ENCODE assay signal across 8 cellular contexts in genomic region chr9:131728546-131728910, GRCh38. TPM values are rescaled to one million over a fixed set of nuclear protein-coding genes. Genes with fewer than 3 reads are reported as not detected.
DNase-seq lines count a peak whose midpoint lies in the region; TF ChIP-seq lines count a peak whose summit lies in the region.

No MANE protein-coding gene starts in this region.

- no peak for TF ChIP-seq POLR2A in Peyer's patch (IDR thresholded peaks at IDR 0.05)

- WGBS in ectodermal cell, 2 experiments = 76 to 89% methylated on average over 4 of the region's 4 CpGs

- no peak overlapping the region for H3K27ac Mint-ChIP-seq in Calu3 (ENCODE audit: unreplicated experiment)

- H3K27me3 ChIP-seq in DOHH2 (ENCODE audit: control insufficient read depth, low read length) = no peaks in the 10 kb centered on the region
- H3K27me3 ChIP-seq in Peyer's patch = no peaks in the 10 kb centered on the region
- no peaks in the 10 kb centered on the region for H3K27me3 ChIP-seq in ectodermal cell (ENCODE audit: control insufficient read depth, insufficient read depth, low read length, poor library complexity, severe bottlenecking)
- H3K27me3 ChIP-seq in osteoblast (ENCODE audit: insufficient read depth, low read length) = no peaks in the 10 kb centered on the region
- no peaks in the 10 kb centered on the region for H3K27me3 ChIP-seq in PC-9 (ENCODE audit: insufficient read depth, low read depth)

- no peak overlapping the region for H3K4me3 Mint-ChIP-seq in Calu3 (ENCODE audit: low read depth, unreplicated experiment)

- no peak for DNase-seq in Peyer's patch
- no peak for DNase-seq in osteoblast (ENCODE audit: insufficient read length, low spot score, missing footprints)
- no peak for DNase-seq in PC-9
- no peak for DNase-seq in NCI-H2107 treated with DMSO at 0.1 percent for 48 hours (lab: John Stamatoyannopoulos, UW; ENCODE audit: unreplicated experiment)
- DNase-seq in NCI-H345 (lab: John Stamatoyannopoulos, UW) = no peak
- DNase-seq in Calu3 = no peak

- peak overlapping the region; percentile 69 for H3K4me3 ChIP-seq in DOHH2 (ENCODE audit: low read length)
- H3K4me3 ChIP-seq in Peyer's patch = no peak overlapping the region
- no peak overlapping the region for H3K4me3 ChIP-seq in ectodermal cell (ENCODE audit: insufficient read depth, low read depth, low read length)
- H3K4me3 ChIP-seq in osteoblast (ENCODE audit: insufficient read depth, low read length) = no peak overlapping the region
- no peak overlapping the region for H3K4me3 ChIP-seq in PC-9

- no peak overlapping the region for H2AFZ ChIP-seq in osteoblast (ENCODE audit: low read length)
- no peak overlapping the region for H2AFZ ChIP-seq in PC-9

- no peaks in the 10 kb centered on the region for H3K9me3 ChIP-seq in DOHH2 (ENCODE audit: control insufficient read depth, insufficient read depth, low read length)
- H3K9me3 ChIP-seq in Peyer's patch = no peaks in the 10 kb centered on the region
- no peaks in the 10 kb centered on the region for H3K9me3 ChIP-seq in ectodermal cell (ENCODE audit: control insufficient read depth, low read length)
- H3K9me3 ChIP-seq in osteoblast (ENCODE audit: low read depth, low read length) = no peaks in the 10 kb centered on the region
- no peaks in the 10 kb centered on the region for H3K9me3 ChIP-seq in PC-9 (ENCODE audit: insufficient read depth, low read depth)

- H3K27me3 Mint-ChIP-seq in Calu3 (ENCODE audit: unreplicated experiment) = no peaks in the 10 kb centered on the region

- BruUV-seq in PC-9 (replicated peaks; lab: Mats Ljungman, UMichigan) = no TSS peak
- BruUV-seq in Calu3 (replicated peaks; lab: Mats Ljungman, UMichigan) = no TSS peak

- H3K36me3 ChIP-seq in DOHH2 (ENCODE audit: control insufficient read depth, low read length) (peaks cover 25% of the 10 kb centered on the region), Peyer's patch (no peaks in the 10 kb centered on the region), ectodermal cell (ENCODE audit: control insufficient read depth, insufficient read depth, low read length) (no peaks in the 10 kb centered on the region), osteoblast (ENCODE audit: insufficient read depth, low read length) (no peaks in the 10 kb centered on the region), PC-9 (ENCODE audit: low read depth) (no peaks in the 10 kb centered on the region)

- H3F3A ChIP-seq in DOHH2 (ENCODE audit: control insufficient read depth, insufficient read depth) (peaks cover 73% of the 10 kb centered on the region), PC-9 (ENCODE audit: insufficient read depth, low read depth) (peaks cover 12% of the 10 kb centered on the region; the same call in 1 of the 2 replicates)

- CTCF ChIA-PET in PC-9 (lab: Charles Lee) (no interaction called here), Calu3 (lab: Charles Lee) (no interaction called here)

- H4K20me1 ChIP-seq in DOHH2 (ENCODE audit: control insufficient read depth, insufficient read depth, low read depth, low read length) = no peaks in the 10 kb centered on the region
- peaks cover 54% of the 10 kb centered on the region for H4K20me1 ChIP-seq in osteoblast (ENCODE audit: insufficient read depth, low read length)
- H4K20me1 ChIP-seq in PC-9 (ENCODE audit: insufficient read depth) = peaks cover 16% of the 10 kb centered on the region

- H3K9me3 Mint-ChIP-seq in Calu3 (ENCODE audit: low read depth, unreplicated experiment) = no peaks in the 10 kb centered on the region

- peaks cover 22% of the 10 kb centered on the region for H3K4me1 Mint-ChIP-seq in Calu3 (ENCODE audit: low read depth, unreplicated experiment)

- POLR2A ChIA-PET in PC-9 (lab: Charles Lee; ENCODE audit: unreplicated experiment) = interaction anchor here (0.7 kb wide), 1 partner anchor 17 kb away, joined by 5 read pairs; no protein-coding TSS in a partner anchor

- no peak for TF ChIP-seq CTCF in DOHH2 (IDR thresholded peaks at IDR 0.05; ENCODE audit: low read depth, low read length, poor library complexity, severe bottlenecking)
- TF ChIP-seq CTCF in Peyer's patch (IDR thresholded peaks at IDR 0.05) = no peak
- TF ChIP-seq CTCF in osteoblast (IDR thresholded peaks at IDR 0.05; ENCODE audit: extremely low read depth, low read depth, low read length) = no peak
- no peak for TF ChIP-seq CTCF in PC-9 (conservative IDR thresholded peaks at IDR 0.05)
- no peak for TF ChIP-seq CTCF in Calu3 (IDR thresholded peaks at IDR 0.05; ENCODE audit: unreplicated experiment)

- H3K36me3 Mint-ChIP-seq in Calu3 (ENCODE audit: insufficient read depth, unreplicated experiment) = no peaks in the 10 kb centered on the region

- H3K79me2 ChIP-seq in DOHH2 (ENCODE audit: control insufficient read depth, low read length) (peaks cover 55% of the 10 kb centered on the region), osteoblast (ENCODE audit: insufficient read depth, low read length) (peaks cover 86% of the 10 kb centered on the region), PC-9 (ENCODE audit: low read depth) (peaks cover 28% of the 10 kb centered on the region)

- H3K9me2 ChIP-seq in DOHH2 (replicated peaks; ENCODE audit: control insufficient read depth, low read length) = no peaks in the 10 kb centered on the region
- no peaks in the 10 kb centered on the region for H3K9me2 ChIP-seq in PC-9 (ENCODE audit: insufficient read depth)

- intact Hi-C loops in PC-9 (cut with micrococcal nuclease; ENCODE audit: unreplicated experiment) (no loop called here), Calu3 (cut with micrococcal nuclease; ENCODE audit: unreplicated experiment) (no loop called here)

- H3K4me1 ChIP-seq in DOHH2 (ENCODE audit: control insufficient read depth, low read length) = peaks cover 97% of the 10 kb centered on the region
- H3K4me1 ChIP-seq in Peyer's patch = peaks cover 4 to 84% (median 47%) of the 10 kb centered on the region in 4 donors
- H3K4me1 ChIP-seq in ectodermal cell (ENCODE audit: control insufficient read depth, insufficient read depth, low read length) = peaks cover 17% of the 10 kb centered on the region
- peaks cover 47% of the 10 kb centered on the region for H3K4me1 ChIP-seq in osteoblast (ENCODE audit: insufficient read depth, low read length)
- peaks cover 24% of the 10 kb centered on the region for H3K4me1 ChIP-seq in PC-9 (replicated peaks; ENCODE audit: insufficient read depth)

- H3K27ac ChIP-seq in DOHH2 (ENCODE audit: low read depth, low read length) = peak overlapping the region; percentile 96
- peak overlapping the region; percentile 60 to 89 (median 71) for H3K27ac ChIP-seq in Peyer's patch
- peak overlapping the region; percentile 44 for H3K27ac ChIP-seq in ectodermal cell (ENCODE audit: insufficient read depth, low read depth, low read length, poor library complexity, severe bottlenecking)
- no peak overlapping the region for H3K27ac ChIP-seq in osteoblast (ENCODE audit: low read depth, low read length)
- no peak overlapping the region for H3K27ac ChIP-seq in PC-9

- peak overlapping the region; percentile 83 for H3K4me2 ChIP-seq in DOHH2 (ENCODE audit: low read length)
- peak overlapping the region; percentile 25 for H3K4me2 ChIP-seq in osteoblast (ENCODE audit: insufficient read depth, low read length)
- H3K4me2 ChIP-seq in PC-9 = no peak overlapping the region

RNA-seq across cellular contexts. Expression of gene RAPGEF1, which starts 11.3 kb away (rescaled TPM):
- total RNA-seq in Peyer's patch = 100 to 1,000 TPM in 1 of 4 donors, 10 to 100 TPM in 3; 51.7 to 182 (median 70.7) TPM
- polyA plus RNA-seq in ectodermal cell (2013, experiment 1 of 4) = 53.4 TPM
- polyA plus RNA-seq in ectodermal cell (2013, experiment 2 of 4) = 57.6 TPM
- polyA plus RNA-seq in ectodermal cell (2013, experiment 3 of 4) = 41.2 TPM
- polyA plus RNA-seq in ectodermal cell (2013, experiment 4 of 4) = 41.1 TPM
- 34.7 and 42.1 TPM in 2 replicates for total RNA-seq in osteoblast
- 66.5 and 76.0 TPM in 2 replicates for total RNA-seq in PC-9 (2021)
- 32.5 and 33.4 TPM in 2 replicates for total RNA-seq in Calu3 (2022)

Comparison
In these comparisons a context has a peak if more than half of its experiments do, and no peak if none do; other contexts are left out.
1. H3K27ac ChIP-seq: peak in DOHH2 (single experiment), Peyer's patch (4 of 4) and ectodermal cell (single experiment); none in osteoblast (single experiment) and PC-9 (single experiment).